Comparison of ENCODE assay signal across 25 cellular contexts in the genomic region with DNA sequence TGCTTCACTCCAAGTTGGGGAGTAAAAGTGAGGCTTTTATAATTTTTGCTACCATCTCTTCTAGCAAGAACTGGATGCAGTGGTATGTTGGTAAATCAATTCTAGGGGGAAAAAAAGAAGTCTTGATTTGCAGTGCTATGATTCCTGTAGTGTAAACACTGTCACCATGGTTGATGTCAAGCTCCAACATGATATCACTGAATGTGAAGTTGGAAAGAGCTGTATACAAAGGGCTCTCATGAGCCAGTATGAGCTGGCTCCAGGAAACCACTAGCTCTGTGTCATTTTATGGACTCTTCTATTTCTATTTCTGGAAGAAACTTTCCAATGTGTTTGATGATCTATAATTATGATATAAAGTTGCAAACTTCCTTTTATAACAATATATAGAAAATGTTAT.
"Had no signal": no experiment of that assay in that cellular context is flagged by ENCODE, and none has a peak within 500 bp of the region (broad histone marks: within the 10 kb centered on the region; RNA-seq: fewer than 3 reads in every experiment).

No MANE protein-coding gene starts in this region.

- DNase-seq: activated B cell treated with CpG ODN at 0.5 μM for 24 hours; activated CD4-positive, alpha-beta T cell treated with anti-CD3 and anti-CD28 coated beads for 1 hour; activated CD4-positive, alpha-beta T cell treated with anti-CD3 and anti-CD28 coated beads, Interleukin-2, amount 10 ng/mL, durations not matched to agents 24 days and 14 days; activated CD4-positive, alpha-beta T cell treated with anti-CD3 and anti-CD28 coated beads, Interleukin-2, amount 50 U/mL, for 48 hours; activated CD8-positive, alpha-beta memory T cell treated with anti-CD3 and anti-CD28 coated beads, Interleukin-2, amount 10 ng/mL, durations not matched to agents 7 days and 5 days; activated effector memory CD4-positive, alpha-beta T cell treated with Interleukin-2 at 50 U/mL for 16 hours; activated naive CD4-positive, alpha-beta T cell; activated T-cell treated with anti-CD3 and anti-CD28 coated beads, Interleukin-2, amount 50 U/mL, for 24 hours; aorta; MM.1S; NCI-H1105; NCI-H1436; NCI-H1694 treated with DMSO at 0.1 percent for 48 hours; NCI-H2081 treated with DMSO at 0.1 percent for 48 hours; NCI-H2171 treated with DMSO at 0.1 percent for 48 hours; NCI-H345; NCI-H510A; NCI-H526 treated with DMSO at 0.1 percent for 48 hours; RPMI8226; T-cell; T-helper 2 cell; T1000 had no signal

- ATAC-seq: activated CD8-positive, alpha-beta memory T cell treated with anti-CD3 and anti-CD28 coated beads, Interleukin-2, amount 10 ng/mL, durations not matched to agents 7 days and 5 days; Right ventricle myocardium inferior; T-cell had no signal

- H3K27ac ChIP-seq: KMS-11, SK-N-MC had no signal
